1 cellular context compared by ENCODE assay signal in the genomic region with DNA sequence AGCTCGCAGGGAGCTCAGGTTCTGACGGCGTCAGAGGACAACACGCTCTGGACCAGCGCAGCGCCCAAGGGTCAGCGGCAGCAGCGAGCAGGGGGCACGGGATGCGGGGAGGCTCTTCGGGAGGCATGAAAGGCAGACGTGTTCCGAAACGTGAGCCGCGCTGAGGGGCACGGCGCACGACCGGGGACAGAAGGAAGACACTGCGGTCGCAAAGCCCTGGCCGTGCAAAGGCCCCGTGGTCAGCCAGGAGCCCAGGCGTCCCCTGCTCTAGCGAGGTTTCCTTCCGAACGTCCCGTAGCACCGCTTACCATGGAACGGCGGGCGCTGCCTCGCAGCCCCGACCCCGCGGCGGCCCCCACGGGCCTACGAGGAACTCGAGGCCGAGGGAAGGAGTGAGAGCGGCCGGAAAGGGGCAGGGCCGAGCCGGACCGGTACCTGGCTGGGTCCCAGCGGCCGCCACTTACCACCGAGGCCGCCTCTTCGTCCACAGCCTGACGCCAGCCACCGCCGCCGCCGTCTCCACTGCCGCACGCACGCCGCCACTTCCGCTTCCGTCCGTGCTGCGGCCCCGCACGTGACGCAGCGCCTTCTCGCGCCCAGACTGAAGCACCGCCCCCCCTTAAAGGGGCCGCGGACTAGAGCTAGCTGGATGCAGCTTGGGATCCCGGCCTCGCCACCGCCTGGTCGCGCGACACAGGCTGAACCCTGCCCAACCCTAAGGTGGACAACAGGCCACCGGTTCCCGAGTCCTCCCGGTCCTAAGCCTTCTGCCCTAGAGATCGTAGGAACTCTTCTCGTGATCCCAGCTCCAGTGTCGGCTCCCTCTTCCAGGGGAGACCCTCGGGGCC.
TF ChIP-seq lines count a peak whose summit lies in the region.

No MANE protein-coding gene starts in this region.

TF ChIP-seq in HepG2, 621 proteins besides CTCF, POLR2A, EP300 and RAD21 (continued from another document and continues in another):
- TF ChIP-seq, protein P1, sequence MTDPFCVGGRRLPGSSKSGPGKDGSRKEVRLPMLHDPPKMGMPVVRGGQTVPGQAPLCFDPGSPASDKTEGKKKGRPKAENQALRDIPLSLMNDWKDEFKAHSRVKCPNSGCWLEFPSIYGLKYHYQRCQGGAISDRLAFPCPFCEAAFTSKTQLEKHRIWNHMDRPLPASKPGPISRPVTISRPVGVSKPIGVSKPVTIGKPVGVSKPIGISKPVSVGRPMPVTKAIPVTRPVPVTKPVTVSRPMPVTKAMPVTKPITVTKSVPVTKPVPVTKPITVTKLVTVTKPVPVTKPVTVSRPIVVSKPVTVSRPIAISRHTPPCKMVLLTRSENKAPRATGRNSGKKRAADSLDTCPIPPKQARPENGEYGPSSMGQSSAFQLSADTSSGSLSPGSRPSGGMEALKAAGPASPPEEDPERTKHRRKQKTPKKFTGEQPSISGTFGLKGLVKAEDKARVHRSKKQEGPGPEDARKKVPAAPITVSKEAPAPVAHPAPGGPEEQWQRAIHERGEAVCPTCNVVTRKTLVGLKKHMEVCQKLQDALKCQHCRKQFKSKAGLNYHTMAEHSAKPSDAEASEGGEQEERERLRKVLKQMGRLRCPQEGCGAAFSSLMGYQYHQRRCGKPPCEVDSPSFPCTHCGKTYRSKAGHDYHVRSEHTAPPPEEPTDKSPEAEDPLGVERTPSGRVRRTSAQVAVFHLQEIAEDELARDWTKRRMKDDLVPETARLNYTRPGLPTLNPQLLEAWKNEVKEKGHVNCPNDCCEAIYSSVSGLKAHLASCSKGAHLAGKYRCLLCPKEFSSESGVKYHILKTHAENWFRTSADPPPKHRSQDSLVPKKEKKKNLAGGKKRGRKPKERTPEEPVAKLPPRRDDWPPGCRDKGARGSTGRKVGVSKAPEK (CRISPR knock-in tag; IDR thresholded peaks at IDR 0.05; ENCODE audit: borderline replicate concordance) = no peak
- TF ChIP-seq ETV6 (CRISPR knock-in tag; conservative IDR thresholded peaks at IDR 0.05) = 0 out of 2 replicates have a peak, but pooled peaks have one; percentile 40
- TF ChIP-seq ZFP1 (CRISPR knock-in tag; IDR thresholded peaks at IDR 0.05) = no peak
- TF ChIP-seq ZMAT3 (CRISPR knock-in tag; conservative IDR thresholded peaks at IDR 0.05) = peak; percentile 94
- TF ChIP-seq, protein P2, sequence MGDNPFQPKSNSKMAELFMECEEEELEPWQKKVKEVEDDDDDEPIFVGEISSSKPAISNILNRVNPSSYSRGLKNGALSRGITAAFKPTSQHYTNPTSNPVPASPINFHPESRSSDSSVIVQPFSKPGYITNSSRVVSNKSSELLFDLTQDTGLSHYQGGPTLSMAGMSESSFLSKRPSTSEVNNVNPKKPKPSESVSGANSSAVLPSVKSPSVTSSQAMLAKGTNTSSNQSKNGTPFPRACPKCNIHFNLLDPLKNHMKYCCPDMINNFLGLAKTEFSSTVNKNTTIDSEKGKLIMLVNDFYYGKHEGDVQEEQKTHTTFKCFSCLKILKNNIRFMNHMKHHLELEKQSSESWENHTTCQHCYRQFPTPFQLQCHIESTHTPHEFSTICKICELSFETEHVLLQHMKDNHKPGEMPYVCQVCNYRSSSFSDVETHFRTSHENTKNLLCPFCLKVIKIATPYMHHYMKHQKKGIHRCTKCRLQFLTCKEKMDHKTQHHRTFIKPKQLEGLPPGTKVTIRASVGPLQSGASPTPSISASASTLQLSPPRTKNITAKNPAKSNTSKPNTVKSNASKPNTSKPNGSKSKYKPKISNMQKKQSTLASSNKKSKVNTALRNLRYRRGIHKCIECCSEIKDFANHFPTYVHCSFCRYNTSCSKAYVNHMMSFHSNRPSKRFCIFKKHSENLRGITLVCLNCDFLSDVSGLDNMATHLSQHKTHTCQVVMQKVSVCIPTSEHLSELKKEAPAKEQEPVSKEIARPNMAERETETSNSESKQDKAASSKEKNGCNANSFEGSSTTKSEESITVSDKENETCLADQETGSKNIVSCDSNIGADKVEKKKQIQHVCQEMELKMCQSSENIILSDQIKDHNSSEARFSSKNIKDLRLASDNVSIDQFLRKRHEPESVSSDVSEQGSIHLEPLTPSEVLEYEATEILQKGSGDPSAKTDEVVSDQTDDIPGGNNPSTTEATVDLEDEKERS (CRISPR knock-in tag; IDR thresholded peaks at IDR 0.05) = peak; percentile 73; the same call in 1 of the 2 replicates
- no peak for TF ChIP-seq PAF1 (CRISPR knock-in tag; IDR thresholded peaks at IDR 0.05)
- TF ChIP-seq XBP1 (CRISPR knock-in tag; IDR thresholded peaks at IDR 0.05) = no peak
- TF ChIP-seq ZNF570 (CRISPR knock-in tag; IDR thresholded peaks at IDR 0.05; ENCODE audit: borderline replicate concordance) = no peak
- TF ChIP-seq TOE1 (CRISPR knock-in tag; IDR thresholded peaks at IDR 0.05) = peak; percentile 56; the same call in 1 of the 2 replicates
- TF ChIP-seq SP5 (CRISPR knock-in tag; IDR thresholded peaks at IDR 0.05; ENCODE audit: borderline replicate concordance, low read depth) = peak; percentile 76; the same call in 1 of the 2 replicates
- TF ChIP-seq ZNF230 (CRISPR knock-in tag; IDR thresholded peaks at IDR 0.05) = 0 out of 2 replicates have a peak, but pooled peaks have one; percentile 61
- TF ChIP-seq, protein P3, sequence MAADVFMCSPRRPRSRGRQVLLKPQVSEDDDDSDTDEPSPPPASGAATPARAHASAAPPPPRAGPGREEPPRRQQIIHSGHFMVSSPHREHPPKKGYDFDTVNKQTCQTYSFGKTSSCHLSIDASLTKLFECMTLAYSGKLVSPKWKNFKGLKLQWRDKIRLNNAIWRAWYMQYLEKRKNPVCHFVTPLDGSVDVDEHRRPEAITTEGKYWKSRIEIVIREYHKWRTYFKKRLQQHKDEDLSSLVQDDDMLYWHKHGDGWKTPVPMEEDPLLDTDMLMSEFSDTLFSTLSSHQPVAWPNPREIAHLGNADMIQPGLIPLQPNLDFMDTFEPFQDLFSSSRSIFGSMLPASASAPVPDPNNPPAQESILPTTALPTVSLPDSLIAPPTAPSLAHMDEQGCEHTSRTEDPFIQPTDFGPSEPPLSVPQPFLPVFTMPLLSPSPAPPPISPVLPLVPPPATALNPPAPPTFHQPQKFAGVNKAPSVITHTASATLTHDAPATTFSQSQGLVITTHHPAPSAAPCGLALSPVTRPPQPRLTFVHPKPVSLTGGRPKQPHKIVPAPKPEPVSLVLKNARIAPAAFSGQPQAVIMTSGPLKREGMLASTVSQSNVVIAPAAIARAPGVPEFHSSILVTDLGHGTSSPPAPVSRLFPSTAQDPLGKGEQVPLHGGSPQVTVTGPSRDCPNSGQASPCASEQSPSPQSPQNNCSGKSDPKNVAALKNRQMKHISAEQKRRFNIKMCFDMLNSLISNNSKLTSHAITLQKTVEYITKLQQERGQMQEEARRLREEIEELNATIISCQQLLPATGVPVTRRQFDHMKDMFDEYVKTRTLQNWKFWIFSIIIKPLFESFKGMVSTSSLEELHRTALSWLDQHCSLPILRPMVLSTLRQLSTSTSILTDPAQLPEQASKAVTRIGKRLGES (CRISPR knock-in tag; IDR thresholded peaks at IDR 0.05; ENCODE audit: borderline replicate concordance) = 0 out of 2 replicates have a peak, but pooled peaks have one; percentile 36
- TF ChIP-seq ZNF263 (CRISPR knock-in tag; IDR thresholded peaks at IDR 0.05) = no peak
- TF ChIP-seq, protein P4, sequence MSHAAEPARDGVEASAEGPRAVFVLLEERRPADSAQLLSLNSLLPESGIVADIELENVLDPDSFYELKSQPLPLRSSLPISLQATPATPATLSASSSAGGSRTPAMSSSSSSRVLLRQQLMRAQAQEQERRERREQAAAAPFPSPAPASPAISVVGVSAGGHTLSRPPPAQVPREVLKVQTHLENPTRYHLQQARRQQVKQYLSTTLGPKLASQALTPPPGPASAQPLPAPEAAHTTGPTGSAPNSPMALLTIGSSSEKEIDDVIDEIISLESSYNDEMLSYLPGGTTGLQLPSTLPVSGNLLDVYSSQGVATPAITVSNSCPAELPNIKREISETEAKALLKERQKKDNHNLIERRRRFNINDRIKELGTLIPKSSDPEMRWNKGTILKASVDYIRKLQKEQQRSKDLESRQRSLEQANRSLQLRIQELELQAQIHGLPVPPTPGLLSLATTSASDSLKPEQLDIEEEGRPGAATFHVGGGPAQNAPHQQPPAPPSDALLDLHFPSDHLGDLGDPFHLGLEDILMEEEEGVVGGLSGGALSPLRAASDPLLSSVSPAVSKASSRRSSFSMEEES (CRISPR knock-in tag; IDR thresholded peaks at IDR 0.05) = peak; percentile 97
- no peak for TF ChIP-seq ZNF713 (CRISPR knock-in tag; IDR thresholded peaks at IDR 0.05)
- TF ChIP-seq, protein P5, sequence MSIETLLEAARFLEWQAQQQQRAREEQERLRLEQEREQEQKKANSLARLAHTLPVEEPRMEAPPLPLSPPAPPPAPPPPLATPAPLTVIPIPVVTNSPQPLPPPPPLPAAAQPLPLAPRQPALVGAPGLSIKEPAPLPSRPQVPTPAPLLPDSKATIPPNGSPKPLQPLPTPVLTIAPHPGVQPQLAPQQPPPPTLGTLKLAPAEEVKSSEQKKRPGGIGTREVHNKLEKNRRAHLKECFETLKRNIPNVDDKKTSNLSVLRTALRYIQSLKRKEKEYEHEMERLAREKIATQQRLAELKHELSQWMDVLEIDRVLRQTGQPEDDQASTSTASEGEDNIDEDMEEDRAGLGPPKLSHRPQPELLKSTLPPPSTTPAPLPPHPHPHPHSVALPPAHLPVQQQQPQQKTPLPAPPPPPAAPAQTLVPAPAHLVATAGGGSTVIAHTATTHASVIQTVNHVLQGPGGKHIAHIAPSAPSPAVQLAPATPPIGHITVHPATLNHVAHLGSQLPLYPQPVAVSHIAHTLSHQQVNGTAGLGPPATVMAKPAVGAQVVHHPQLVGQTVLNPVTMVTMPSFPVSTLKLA (IDR thresholded peaks at IDR 0.05) = peak; percentile 84
- TF ChIP-seq NFIC (IDR thresholded peaks at IDR 0.05; ENCODE audit: low read length) = no peak
- TF ChIP-seq MIER3 (CRISPR knock-in tag; IDR thresholded peaks at IDR 0.05; ENCODE audit: borderline replicate concordance) = peak; percentile 81
- TF ChIP-seq, protein P6, sequence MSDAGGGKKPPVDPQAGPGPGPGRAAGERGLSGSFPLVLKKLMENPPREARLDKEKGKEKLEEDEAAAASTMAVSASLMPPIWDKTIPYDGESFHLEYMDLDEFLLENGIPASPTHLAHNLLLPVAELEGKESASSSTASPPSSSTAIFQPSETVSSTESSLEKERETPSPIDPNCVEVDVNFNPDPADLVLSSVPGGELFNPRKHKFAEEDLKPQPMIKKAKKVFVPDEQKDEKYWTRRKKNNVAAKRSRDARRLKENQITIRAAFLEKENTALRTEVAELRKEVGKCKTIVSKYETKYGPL (CRISPR knock-in tag; IDR thresholded peaks at IDR 0.05) = no peak
- peak; percentile 79 for TF ChIP-seq POLR2AphosphoS5 (IDR thresholded peaks at IDR 0.05; ENCODE audit: low read depth, low read length)
- TF ChIP-seq, protein P7, sequence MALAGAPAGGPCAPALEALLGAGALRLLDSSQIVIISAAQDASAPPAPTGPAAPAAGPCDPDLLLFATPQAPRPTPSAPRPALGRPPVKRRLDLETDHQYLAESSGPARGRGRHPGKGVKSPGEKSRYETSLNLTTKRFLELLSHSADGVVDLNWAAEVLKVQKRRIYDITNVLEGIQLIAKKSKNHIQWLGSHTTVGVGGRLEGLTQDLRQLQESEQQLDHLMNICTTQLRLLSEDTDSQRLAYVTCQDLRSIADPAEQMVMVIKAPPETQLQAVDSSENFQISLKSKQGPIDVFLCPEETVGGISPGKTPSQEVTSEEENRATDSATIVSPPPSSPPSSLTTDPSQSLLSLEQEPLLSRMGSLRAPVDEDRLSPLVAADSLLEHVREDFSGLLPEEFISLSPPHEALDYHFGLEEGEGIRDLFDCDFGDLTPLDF (CRISPR knock-in tag; IDR thresholded peaks at IDR 0.05) = peak; percentile 97
- no peak for TF ChIP-seq ZNF17 (CRISPR knock-in tag; IDR thresholded peaks at IDR 0.05)
- TF ChIP-seq RBM22 (optimal IDR thresholded peaks at IDR 0.05; ENCODE audit: low read length) = no peak
- TF ChIP-seq ZNF468 (CRISPR knock-in tag; IDR thresholded peaks at IDR 0.05) = 0 out of 2 replicates have a peak, but pooled peaks have one; percentile 75
- TF ChIP-seq ZNF768 (CRISPR knock-in tag; IDR thresholded peaks at IDR 0.05) = no peak; the same call in 1 of the 2 replicates
- TF ChIP-seq ZNF660 (CRISPR knock-in tag; IDR thresholded peaks at IDR 0.05; ENCODE audit: borderline replicate concordance, low read depth) = no peak
- TF ChIP-seq, protein P8, sequence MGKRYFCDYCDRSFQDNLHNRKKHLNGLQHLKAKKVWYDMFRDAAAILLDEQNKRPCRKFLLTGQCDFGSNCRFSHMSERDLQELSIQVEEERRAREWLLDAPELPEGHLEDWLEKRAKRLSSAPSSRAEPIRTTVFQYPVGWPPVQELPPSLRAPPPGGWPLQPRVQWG (CRISPR knock-in tag; IDR thresholded peaks at IDR 0.05; ENCODE audit: borderline replicate concordance, low read depth) = no peak
- TF ChIP-seq, protein P9, sequence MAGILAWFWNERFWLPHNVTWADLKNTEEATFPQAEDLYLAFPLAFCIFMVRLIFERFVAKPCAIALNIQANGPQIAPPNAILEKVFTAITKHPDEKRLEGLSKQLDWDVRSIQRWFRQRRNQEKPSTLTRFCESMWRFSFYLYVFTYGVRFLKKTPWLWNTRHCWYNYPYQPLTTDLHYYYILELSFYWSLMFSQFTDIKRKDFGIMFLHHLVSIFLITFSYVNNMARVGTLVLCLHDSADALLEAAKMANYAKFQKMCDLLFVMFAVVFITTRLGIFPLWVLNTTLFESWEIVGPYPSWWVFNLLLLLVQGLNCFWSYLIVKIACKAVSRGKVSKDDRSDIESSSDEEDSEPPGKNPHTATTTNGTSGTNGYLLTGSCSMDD (CRISPR knock-in tag; IDR thresholded peaks at IDR 0.05) = no peak
- no peak for TF ChIP-seq NFE2L1 (CRISPR knock-in tag; IDR thresholded peaks at IDR 0.05; ENCODE audit: borderline replicate concordance)
- TF ChIP-seq ZNF605 (CRISPR knock-in tag; IDR thresholded peaks at IDR 0.05) = peak; percentile 76
- TF ChIP-seq NPAS2 (CRISPR knock-in tag; IDR thresholded peaks at IDR 0.05; ENCODE audit: borderline replicate concordance) = no peak
- no peak for TF ChIP-seq MED8 (CRISPR knock-in tag; IDR thresholded peaks at IDR 0.05; ENCODE audit: insufficient replicate concordance)
- TF ChIP-seq ZNF629 (CRISPR knock-in tag; conservative IDR thresholded peaks at IDR 0.05) = 0 out of 2 replicates have a peak, but pooled peaks have one; percentile 13
- TF ChIP-seq, protein P10, sequence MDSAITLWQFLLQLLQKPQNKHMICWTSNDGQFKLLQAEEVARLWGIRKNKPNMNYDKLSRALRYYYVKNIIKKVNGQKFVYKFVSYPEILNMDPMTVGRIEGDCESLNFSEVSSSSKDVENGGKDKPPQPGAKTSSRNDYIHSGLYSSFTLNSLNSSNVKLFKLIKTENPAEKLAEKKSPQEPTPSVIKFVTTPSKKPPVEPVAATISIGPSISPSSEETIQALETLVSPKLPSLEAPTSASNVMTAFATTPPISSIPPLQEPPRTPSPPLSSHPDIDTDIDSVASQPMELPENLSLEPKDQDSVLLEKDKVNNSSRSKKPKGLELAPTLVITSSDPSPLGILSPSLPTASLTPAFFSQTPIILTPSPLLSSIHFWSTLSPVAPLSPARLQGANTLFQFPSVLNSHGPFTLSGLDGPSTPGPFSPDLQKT (CRISPR knock-in tag; IDR thresholded peaks at IDR 0.05; ENCODE audit: borderline replicate concordance) = peak; percentile 60; the same call in 1 of the 2 replicates
- no peak for TF ChIP-seq ZFP82 (CRISPR knock-in tag; IDR thresholded peaks at IDR 0.05; ENCODE audit: borderline replicate concordance)
- 0 out of 2 replicates have a peak, but pooled peaks have one; percentile 72 for TF ChIP-seq ZSCAN12 (CRISPR knock-in tag; IDR thresholded peaks at IDR 0.05)
- TF ChIP-seq, protein P11, sequence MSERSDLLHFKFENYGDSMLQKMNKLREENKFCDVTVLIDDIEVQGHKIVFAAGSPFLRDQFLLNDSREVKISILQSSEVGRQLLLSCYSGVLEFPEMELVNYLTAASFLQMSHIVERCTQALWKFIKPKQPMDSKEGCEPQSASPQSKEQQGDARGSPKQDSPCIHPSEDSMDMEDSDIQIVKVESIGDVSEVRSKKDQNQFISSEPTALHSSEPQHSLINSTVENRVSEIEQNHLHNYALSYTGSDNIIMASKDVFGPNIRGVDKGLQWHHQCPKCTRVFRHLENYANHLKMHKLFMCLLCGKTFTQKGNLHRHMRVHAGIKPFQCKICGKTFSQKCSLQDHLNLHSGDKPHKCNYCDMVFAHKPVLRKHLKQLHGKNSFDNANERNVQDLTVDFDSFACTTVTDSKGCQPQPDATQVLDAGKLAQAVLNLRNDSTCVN (CRISPR knock-in tag; IDR thresholded peaks at IDR 0.05; ENCODE audit: borderline replicate concordance) = peak; percentile 51; the same call in 1 of the 2 replicates
